8 cellular contexts compared by ENCODE assay signal in the genomic region with DNA sequence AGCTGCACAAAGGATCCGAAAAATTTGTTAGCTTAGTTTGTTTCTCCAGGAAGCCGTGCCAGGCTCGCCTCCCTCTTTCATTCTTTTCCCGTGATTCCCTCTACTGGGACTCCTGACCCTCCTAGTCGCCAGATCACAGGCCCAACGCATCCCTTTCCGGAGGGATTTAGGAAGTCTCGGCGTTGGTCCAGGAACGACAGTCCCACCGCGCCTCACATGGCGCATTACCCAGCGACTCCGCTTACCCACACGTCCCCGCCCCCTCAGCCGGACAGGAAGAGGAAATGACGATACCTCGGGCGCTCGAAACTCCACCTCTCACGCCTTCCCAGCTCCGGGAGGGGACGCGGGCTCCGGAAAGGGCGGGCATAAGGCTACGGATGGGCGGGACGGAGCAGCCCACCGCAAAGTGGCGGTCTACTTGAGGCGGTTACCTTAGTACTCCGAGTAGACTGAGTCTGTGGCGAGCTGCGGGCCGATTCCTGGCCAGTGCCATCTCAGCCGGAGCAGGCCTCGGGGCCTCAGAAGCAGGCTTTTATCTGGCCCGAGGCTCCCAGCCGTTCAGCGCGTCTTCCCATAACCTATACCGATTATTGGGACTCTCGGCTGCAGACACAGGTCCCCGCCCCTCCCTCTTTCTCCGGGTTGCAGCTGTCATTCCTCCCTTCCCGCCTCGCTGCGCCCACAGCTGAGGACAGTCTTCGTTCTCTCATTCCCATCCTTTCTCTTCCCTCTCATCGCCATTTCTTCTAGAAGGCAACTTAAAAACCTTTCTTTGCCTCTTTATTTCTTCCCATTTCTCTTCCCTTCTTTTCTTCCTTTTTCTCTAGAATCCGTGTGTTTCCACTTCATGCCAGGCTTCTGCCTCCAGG. TPM values are rescaled to one million over a fixed set of nuclear protein-coding genes. Genes with fewer than 3 reads are reported as not detected.
A peak's percentile ranks its signal among the peaks of the same experiment; 100 is the strongest.
DNase-seq lines count a peak whose midpoint lies in the region; ATAC-seq and TF ChIP-seq lines count a peak whose summit lies in the region.

A gene with protein sequence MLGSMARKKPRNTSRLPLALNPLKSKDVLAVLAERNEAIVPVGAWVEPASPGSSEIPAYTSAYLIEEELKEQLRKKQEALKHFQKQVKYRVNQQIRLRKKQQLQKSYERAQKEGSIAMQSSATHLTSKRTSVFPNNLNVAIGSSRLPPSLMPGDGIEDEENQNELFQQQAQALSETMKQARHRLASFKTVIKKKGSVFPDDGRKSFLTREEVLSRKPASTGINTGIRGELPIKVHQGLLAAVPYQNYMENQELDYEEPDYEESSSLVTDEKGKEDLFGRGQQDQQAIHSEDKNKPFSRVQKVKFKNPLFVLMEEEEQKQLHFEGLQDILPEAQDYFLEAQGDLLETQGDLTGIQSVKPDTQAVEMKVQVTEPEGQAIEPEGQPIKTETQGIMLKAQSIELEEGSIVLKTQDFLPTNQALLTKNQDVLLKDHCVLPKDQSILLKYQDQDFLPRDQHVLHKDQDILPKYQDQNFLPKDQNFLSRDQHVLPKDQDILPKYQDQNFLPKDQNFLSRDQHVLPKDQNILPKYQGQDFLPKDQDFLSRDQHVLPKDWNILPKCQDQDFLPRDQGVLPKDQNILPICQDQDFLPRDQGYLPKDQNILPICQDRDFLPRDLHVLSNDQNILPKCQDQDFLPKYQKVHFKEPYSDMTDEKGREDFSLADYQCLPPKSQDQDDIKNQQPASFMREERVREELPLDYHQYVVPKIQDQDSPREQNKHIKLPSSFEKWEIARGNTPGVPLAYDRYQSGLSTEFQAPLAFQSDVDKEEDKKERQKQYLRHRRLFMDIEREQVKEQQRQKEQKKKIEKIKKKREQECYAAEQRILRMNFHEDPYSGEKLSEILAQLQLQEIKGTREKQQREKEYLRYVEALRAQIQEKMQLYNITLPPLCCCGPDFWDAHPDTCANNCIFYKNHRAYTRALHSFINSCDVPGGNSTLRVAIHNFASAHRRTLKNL (plus strand): TSS at position 450 of the 872 bp plus-strand sequence. CDS start 531 bp downstream, outside the sequence.

- H3K27me3 ChIP-seq in osteoblast (ENCODE audit: insufficient read depth, low read length) (no peaks in the 10 kb centered on the region), thymus (ENCODE audit: control insufficient read depth, insufficient read depth) (no peaks in the 10 kb centered on the region)

- peak within 1 kb of the TSS; percentile 98 for H2AFZ ChIP-seq in osteoblast (ENCODE audit: low read length)

- no peaks in the 10 kb centered on the region for H3K79me2 ChIP-seq in osteoblast (ENCODE audit: insufficient read depth, low read length)

- H3K27ac ChIP-seq in osteoblast (ENCODE audit: low read depth, low read length) (peak within 1 kb of the TSS; percentile 88), thymus (ENCODE audit: low read depth) (peak within 1 kb of the TSS; percentile 87)

- H3K9me3 Mint-ChIP-seq in HFFc6, result no peaks in the 10 kb centered on the region
- H3K9me3 Mint-ChIP-seq in activated naive CD4-positive, alpha-beta T cell treated with anti-CD3 and anti-CD28 coated beads, Interleukin-2, amount 50 U/mL, for 72 hours, result no peaks in the 10 kb centered on the region
- H3K9me3 Mint-ChIP-seq in glutamatergic neuron (ENCODE audit: unreplicated experiment), result no peaks in the 10 kb centered on the region

- no peak within 1 kb of the TSS for H3K27ac Mint-ChIP-seq in HFFc6
- H3K27ac Mint-ChIP-seq in activated naive CD4-positive, alpha-beta T cell treated with anti-CD3 and anti-CD28 coated beads, Interleukin-2, amount 50 U/mL, for 72 hours, result no peak within 1 kb of the TSS
- no peak within 1 kb of the TSS for H3K27ac Mint-ChIP-seq in glutamatergic neuron (ENCODE audit: unreplicated experiment)

- peak; percentile 97 for TF ChIP-seq POLR2A in NB4 (IDR thresholded peaks at IDR 0.05; ENCODE audit: extremely low read depth, insufficient read length)

- H3K4me3 ChIP-seq in NB4 (ENCODE audit: low read depth, low read length) (peak within 1 kb of the TSS; percentile 74), osteoblast (ENCODE audit: insufficient read depth, low read length) (peak within 1 kb of the TSS; percentile 87), thymus (ENCODE audit: low read length) (peak within 1 kb of the TSS; percentile 75)

- ATAC-seq in activated naive CD4-positive, alpha-beta T cell treated with anti-CD3 and anti-CD28 coated beads, Interleukin-2, amount 50 U/mL, for 72 hours, result peak; percentile 98 to 100

- H3K4me3 Mint-ChIP-seq in HFFc6 (no peak within 1 kb of the TSS), glutamatergic neuron (ENCODE audit: unreplicated experiment) (no peak within 1 kb of the TSS)

- H3K4me1 ChIP-seq in osteoblast (ENCODE audit: insufficient read depth, low read length) (peaks cover 8% of the 10 kb centered on the region), thymus (ENCODE audit: control insufficient read depth, insufficient read depth, low read length) (peaks cover 11% of the 10 kb centered on the region)

- peak within 1 kb of the TSS; percentile 87 for H3K4me2 ChIP-seq in osteoblast (ENCODE audit: insufficient read depth, low read length)

- TF ChIP-seq CTCF in HFFc6 (IDR thresholded peaks at IDR 0.05) (no peak), NB4 (IDR thresholded peaks at IDR 0.05; ENCODE audit: low read depth, low read length) (no peak), glutamatergic neuron (IDR thresholded peaks at IDR 0.05; ENCODE audit: partially characterized antibody, unreplicated experiment) (no peak), osteoblast (IDR thresholded peaks at IDR 0.05; ENCODE audit: extremely low read depth, low read depth, low read length) (no peak)

- H3K9me3 ChIP-seq in osteoblast (ENCODE audit: low read depth, low read length) (no peaks in the 10 kb centered on the region), thymus (ENCODE audit: control insufficient read depth) (no peaks in the 10 kb centered on the region)

- under 1% methylated on average over 54 of the region's 54 CpGs for WGBS in thymus

- H3K27me3 Mint-ChIP-seq in HFFc6 (ENCODE audit: insufficient read depth) (no peaks in the 10 kb centered on the region; the same call in 1 of the 2 replicates), glutamatergic neuron (ENCODE audit: unreplicated experiment) (peaks cover 2% of the 10 kb centered on the region)

- no peaks in the 10 kb centered on the region for H4K20me1 ChIP-seq in osteoblast (ENCODE audit: insufficient read depth, low read length)

- H3K36me3 Mint-ChIP-seq in HFFc6 (ENCODE audit: low read depth) (no peaks in the 10 kb centered on the region), glutamatergic neuron (ENCODE audit: unreplicated experiment) (no peaks in the 10 kb centered on the region)
- no peaks in the 10 kb centered on the region for H3K36me3 Mint-ChIP-seq in activated naive CD4-positive, alpha-beta T cell treated with anti-CD3 and anti-CD28 coated beads, Interleukin-2, amount 50 U/mL, for 72 hours

- H3K36me3 ChIP-seq in osteoblast (ENCODE audit: insufficient read depth, low read length), result no peaks in the 10 kb centered on the region
- no peaks in the 10 kb centered on the region for H3K36me3 ChIP-seq in thymus (ENCODE audit: control insufficient read depth, insufficient read depth)

- DNase-seq in GM04504 (ENCODE audit: low read depth), result peak; percentile 92
- peak; percentile 95 for DNase-seq in HFFc6
- DNase-seq in NB4 (ENCODE audit: low read depth), result peak; percentile 99
- peak; percentile 93 for DNase-seq in SK-N-DZ (ENCODE audit: low spot score)
- peak; percentile 90 to 97 for DNase-seq in activated naive CD4-positive, alpha-beta T cell treated with anti-CD3 and anti-CD28 coated beads, Interleukin-2, amount 50 U/mL, for 72 hours (ENCODE audit: low spot score in 2 of 2)
- peak; percentile 98 for DNase-seq in glutamatergic neuron
- peak; percentile 94 for DNase-seq in osteoblast (ENCODE audit: insufficient read length, low spot score, missing footprints)

- H3K4me1 Mint-ChIP-seq in HFFc6 (ENCODE audit: low read depth), result no peaks in the 10 kb centered on the region
- no peaks in the 10 kb centered on the region for H3K4me1 Mint-ChIP-seq in glutamatergic neuron (ENCODE audit: low read depth, unreplicated experiment)

RNA-seq across cellular contexts. Expression of the gene that starts here (rescaled TPM):
- total RNA-seq in HFFc6 (2021; fragmentation: NEBNext Ultra II Directional; extraction: Animal tissue kit (Norgen Biotek cat#: 25700)), result 1 to 10 TPM; 1.3 to 3.2 (median 2.5) TPM
- 4.0 and 6.7 TPM in 2 replicates for polyA plus RNA-seq in SK-N-DZ (2014; cell fraction: cytosol; rRNA removed)
- 4.0 and 7.5 TPM in 2 replicates for polyA plus RNA-seq in SK-N-DZ (2014; cell fraction: nucleus; rRNA removed)
- 10 to 100 TPM in 1 of 2 donors, 1 to 10 TPM in 1; 5.3 to 15.5 TPM for total RNA-seq in activated naive CD4-positive, alpha-beta T cell treated with anti-CD3 and anti-CD28 coated beads, Interleukin-2, amount 50 U/mL, for 72 hours
- total RNA-seq in glutamatergic neuron (ENCODE audit: unreplicated experiment) (2.8 TPM), osteoblast (2.1 and 2.2 TPM in 2 replicates)
- 1.7 TPM for polyA plus RNA-seq in thymus

Comparison
In these comparisons a context has a peak if more than half of its experiments do, and no peak if none do; other contexts are left out.
1. Peak in every context shown above with its lines: DNase-seq, ATAC-seq, H3K4me3 ChIP-seq and H3K27ac ChIP-seq.